In the genomic region with DNA sequence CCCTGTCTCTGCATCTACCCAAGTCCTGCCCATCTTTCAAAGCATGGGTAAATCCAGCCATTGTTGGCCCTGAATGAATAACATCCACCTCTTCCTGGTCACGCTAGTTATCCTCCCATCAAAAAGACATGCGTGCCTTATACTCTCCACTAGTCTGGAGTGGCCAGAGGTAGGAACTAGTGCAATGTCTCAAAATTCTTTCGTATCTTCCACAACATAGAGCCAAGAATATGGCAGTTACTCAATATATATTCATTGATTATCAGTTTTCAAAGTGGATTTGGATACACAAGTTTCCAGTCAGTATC, we compare ENCODE assay signal across 12 cellular contexts. TPM values are rescaled to one million over a fixed set of nuclear protein-coding genes. Genes with fewer than 3 reads are reported as not detected.
"Had no signal": no experiment of that assay in that cellular context is flagged by ENCODE, and none has a peak within 500 bp of the region (broad histone marks: within the 10 kb centered on the region; RNA-seq: fewer than 3 reads in every experiment).

No MANE protein-coding gene starts in this region.

- H3K4me3 ChIP-seq: GM23248, GM23338, HAP-1 had no signal

- H3K27ac ChIP-seq: GM23248 had no signal

- H3K36me3 ChIP-seq: HAP-1 had no signal

- H3K9me3 ChIP-seq: HAP-1 had no signal

- H3K4me2 ChIP-seq: GM23338 had no signal

- H3K9ac ChIP-seq: GM23248 had no signal

- ATAC-seq: GM23338, HCT116 had no signal

- DNase-seq: GM23248, GOT3, H7, H9, HCEC 1CT, HFFc6 had no signal

- FAIRE-seq: H1, H54 had no signal

- H2AFZ ChIP-seq: GM23248, GM23338 had no signal

RNA-seq across cellular contexts. Expression of a gene that starts 8.9 kb away (rescaled TPM):
- total RNA-seq: GM23248, H4, HFFc6 had no signal
- polyA plus RNA-seq: GM23248 had no signal
